30 cellular contexts compared by ENCODE assay signal in genomic region chr1:170755791-170756190, GRCh38.
"Had no signal": no experiment of that assay in that cellular context is flagged by ENCODE, and none has a peak within 500 bp of the region (broad histone marks: within the 10 kb centered on the region; RNA-seq: fewer than 3 reads in every experiment).

No MANE protein-coding gene starts in this region.

- FAIRE-seq: astrocyte, TTC549 had no signal

- DNase-seq: activated B cell treated with CpG ODN at 0.5 μM for 24 hours; activated CD4-positive, alpha-beta memory T cell treated with anti-CD3 and anti-CD28 coated beads for 36 hours; activated CD4-positive, alpha-beta T cell treated with anti-CD3 and anti-CD28 coated beads for 4 hours; activated CD4-positive, alpha-beta T cell treated with anti-CD3 and anti-CD28 coated beads, Interleukin-2, amount 10 ng/mL, durations not matched to agents 24 days and 14 days; activated CD4-positive, alpha-beta T cell treated with anti-CD3 and anti-CD28 coated beads, Interleukin-2, amount 50 U/mL, for 1 hour; activated CD4-positive, alpha-beta T cell treated with anti-CD3 and anti-CD28 coated beads, Interleukin-2, amount 50 U/mL, for 4 hours; activated CD4-positive, CD25-positive, alpha-beta regulatory T cell treated with anti-CD3 and anti-CD28 coated beads, Interleukin-2, amount 50 U/mL, for 72 hours; activated CD8-positive, alpha-beta memory T cell treated with anti-CD3 and anti-CD28 coated beads, Interleukin-2, amount 50 U/mL, for 4 hours; activated CD8-positive, alpha-beta T cell treated with anti-CD3 and anti-CD28 coated beads for 36 hours; activated effector memory CD4-positive, alpha-beta T cell treated with anti-CD3 and anti-CD28 coated beads, Interleukin-2, amount 50 U/mL, for 16 hours; activated gamma-delta T cell treated with Interleukin-2 at 50 U/mL for 16 hours; activated naive CD4-positive, alpha-beta T cell; activated naive CD4-positive, alpha-beta T cell treated with anti-CD3 and anti-CD28 coated beads for 36 hours; activated naive CD4-positive, alpha-beta T cell treated with anti-CD3 and anti-CD28 coated beads, Interleukin-2, amount 50 U/mL, for 16 hours; activated naive CD8-positive, alpha-beta T cell treated with anti-CD3 and anti-CD28 coated beads for 36 hours; activated T-cell treated with anti-CD3 and anti-CD28 coated beads for 4 hours; activated T-cell treated with anti-CD3 and anti-CD28 coated beads, Interleukin-2, amount 50 U/mL, for 1 hour; activated T-cell treated with anti-CD3 and anti-CD28 coated beads, Interleukin-2, amount 50 U/mL, for 4 hours; activated T-cell treated with anti-CD3 and anti-CD28 coated beads, Interleukin-2, amount 50 U/mL, for 72 hours; adrenal gland; amniotic stem cell; aorta; body of pancreas; brain microvascular endothelial cell; central memory CD4-positive, alpha-beta T cell; T-helper 1 cell; T-helper 2 cell; T-helper 9 cell had no signal
